Comparison of ENCODE assay signal across 1 cellular context in genomic region chr12:95755236-95755865, GRCh38.
TF ChIP-seq lines count a peak whose summit lies in the region.

No MANE protein-coding gene starts in this region.

TF ChIP-seq in IMR-90, 13 proteins besides CTCF, POLR2A, EP300 and RAD21 (continued from another document):
- TF ChIP-seq ELK1 (IDR thresholded peaks at IDR 0.05; ENCODE audit: borderline replicate concordance, low read depth, low read length) = no peak
